Comparison of ENCODE assay signal across 13 cellular contexts in the genomic region with DNA sequence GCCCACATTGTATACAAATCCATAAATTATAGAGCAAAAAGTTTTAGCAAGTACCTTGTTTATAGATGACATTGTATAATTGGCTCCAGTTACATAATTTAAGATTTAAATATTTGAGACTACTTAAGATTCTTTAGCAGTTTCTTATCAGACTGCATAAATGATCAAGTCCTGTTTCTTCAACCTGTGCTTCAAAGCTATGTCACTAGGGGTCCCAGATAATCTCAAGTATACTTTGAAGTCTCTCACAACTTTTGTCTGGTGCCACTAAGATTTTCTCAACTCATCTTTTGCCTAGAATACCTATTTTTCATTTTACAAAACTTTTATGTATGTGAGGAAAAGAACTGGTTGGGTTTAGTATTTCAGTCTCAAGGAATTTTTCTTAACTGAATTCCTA.
DNase-seq lines count a peak whose midpoint lies in the region; ATAC-seq, FAIRE-seq and TF ChIP-seq lines count a peak whose summit lies in the region.
"Had no signal": no experiment of that assay in that cellular context is flagged by ENCODE, and none has a peak within 500 bp of the region (broad histone marks: within the 10 kb centered on the region; RNA-seq: fewer than 3 reads in every experiment).

No MANE protein-coding gene starts in this region.

- in situ Hi-C loops in GM13977 (cut with MboI; ENCODE audit: low pct_unique_long_range_greater_than_20kb, low sequenced_read_pairs, unreplicated experiment): no loop called here

- no peak for TF ChIP-seq POLR2A in thyroid gland (IDR thresholded peaks at IDR 0.05)

- no peak overlapping the region for H3K9ac ChIP-seq in fibroblast of lung (ENCODE audit: insufficient read depth, low read length)

- TF ChIP-seq CTCF in GM13977 (IDR thresholded peaks at IDR 0.05; ENCODE audit: extremely low read depth, insufficient read depth, missing control alignments): peak; percentile 24
- no peak for TF ChIP-seq CTCF in fibroblast of lung (conservative IDR thresholded peaks at IDR 0.05 in 1 of 2, IDR thresholded peaks at IDR 0.05 in 1 of 2; ENCODE audit: low read depth in 1 of 2, low read length in 2 of 2)
- TF ChIP-seq CTCF in thyroid gland (IDR thresholded peaks at IDR 0.05): peak in 3 of 6 experiments; percentile 24 to 36 (median 33)

- FAIRE-seq in A204.1 (lab: Jason Lieb, UNC): peak; percentile 75
- peak; percentile 45 for FAIRE-seq in RCC 7860 (lab: Jason Lieb, UNC)
- FAIRE-seq: endometrium had no signal

- no peaks in the 10 kb centered on the region for H3K79me2 ChIP-seq in fibroblast of lung (ENCODE audit: control insufficient read depth, insufficient read depth, low read length)

- H3K27ac ChIP-seq in fibroblast of lung (ENCODE audit: insufficient read depth, low read length): no peak overlapping the region
- no peak overlapping the region for H3K27ac ChIP-seq in thyroid gland

- H3K27me3 ChIP-seq in fibroblast of lung (ENCODE audit: control insufficient read depth, insufficient read depth, low read length) (no peaks in the 10 kb centered on the region), thyroid gland (no peaks in the 10 kb centered on the region)
- H3K27me3 ChIP-seq: spleen had no signal

- H2AFZ ChIP-seq in fibroblast of lung (ENCODE audit: low read length): no peak overlapping the region

- H3K4me3 ChIP-seq in fibroblast of lung (replicated peaks in 1 of 4; ENCODE audit: control extremely low read depth in 1 of 4, insufficient read depth in 1 of 4, low read depth in 3 of 4, low read length in 4 of 4) (no peak overlapping the region), thyroid gland (replicated peaks in 1 of 3) (no peak overlapping the region)
- H3K4me3 ChIP-seq: lung, spleen had no signal

- DNase-seq in GM13977 (ENCODE audit: low spot score): peak; percentile 20
- DNase-seq in RCC 7860 (ENCODE audit: low spot score): no peak
- peak; percentile 26 to 29 for DNase-seq in fibroblast of lung (ENCODE audit: low read depth in 2 of 2)
- DNase-seq in activated CD4-positive, alpha-beta T cell treated with anti-CD3 and anti-CD28 coated beads for 48 hours: no peak
- DNase-seq in thyroid gland: no peak
- DNase-seq: activated gamma-delta T cell, NCI-H510A, spleen had no signal

- H4K20me1 ChIP-seq in fibroblast of lung (ENCODE audit: control insufficient read depth, extremely low read depth, insufficient read depth, low read length): no peaks in the 10 kb centered on the region

- H3K4me1 ChIP-seq in fibroblast of lung (ENCODE audit: control insufficient read depth, extremely low read depth, insufficient read depth, low read length): peaks cover 5% of the 10 kb centered on the region
- no peaks in the 10 kb centered on the region for H3K4me1 ChIP-seq in thyroid gland

- intact Hi-C loops in thyroid gland (cut with DNase I): no loop called here

- H3K4me2 ChIP-seq in fibroblast of lung (ENCODE audit: extremely low read depth, insufficient read depth, low read length): no peak overlapping the region

- no peaks in the 10 kb centered on the region for H3K9me3 ChIP-seq in fibroblast of lung (ENCODE audit: control insufficient read depth, insufficient read depth, low read depth, low read length)
- no peaks in the 10 kb centered on the region for H3K9me3 ChIP-seq in thyroid gland
- H3K9me3 ChIP-seq: spleen had no signal

- H3K36me3 ChIP-seq in fibroblast of lung (ENCODE audit: control insufficient read depth, insufficient read depth, low read length) (no peaks in the 10 kb centered on the region), thyroid gland (no peaks in the 10 kb centered on the region)

- no peak for ATAC-seq in HG03457 (IDR thresholded peaks at IDR 0.05; ENCODE audit: unreplicated experiment)
- ATAC-seq in HG02588 (IDR thresholded peaks at IDR 0.05; ENCODE audit: unreplicated experiment): no peak

Comparison
In these comparisons a context has a peak if more than half of its experiments do, and no peak if none do; other contexts are left out.
1. DNase-seq: peak in GM13977 (single experiment) and fibroblast of lung (2 of 2); none in RCC 7860 (single experiment), activated CD4-positive, alpha-beta T cell treated with anti-CD3 and anti-CD28 coated beads for 48 hours (single experiment) and thyroid gland (0 of 2).